9 cellular contexts compared by ENCODE assay signal in genomic region chr5:159120446-159120845, GRCh38. TPM values are rescaled to one million over a fixed set of nuclear protein-coding genes. Genes with fewer than 3 reads are reported as not detected.
DNase-seq lines count a peak whose midpoint lies in the region; ATAC-seq and TF ChIP-seq lines count a peak whose summit lies in the region.
"Had no signal": no experiment of that assay in that cellular context is flagged by ENCODE, and none has a peak within 500 bp of the region (broad histone marks: within the 10 kb centered on the region; RNA-seq: fewer than 3 reads in every experiment).

No MANE protein-coding gene starts in this region.

- H3K79me2 ChIP-seq in DND-41 (ENCODE audit: insufficient read depth, low read length), result no peaks in the 10 kb centered on the region

- H3K4me3 Mint-ChIP-seq in T-cell, result peak overlapping the region; percentile 60 to 69 (median 63)

- H3K4me3 ChIP-seq in DND-41 (ENCODE audit: low read depth in 1 of 2, low read length in 2 of 2), result peak overlapping the region; percentile 9 to 51; a peak in 3 of 4 replicates
- H3K4me3 ChIP-seq in colonic mucosa, result no peak overlapping the region

- peak overlapping the region; percentile 65 for H3K4me2 ChIP-seq in DND-41 (ENCODE audit: insufficient read depth, low read length)

- no peaks in the 10 kb centered on the region for H4K20me1 ChIP-seq in DND-41 (ENCODE audit: insufficient read depth, low read length)

- H3K4me1 ChIP-seq in DND-41 (ENCODE audit: insufficient read depth, low read length) (peaks cover 20% of the 10 kb centered on the region), colonic mucosa (no peaks in the 10 kb centered on the region)

- H3K27ac Mint-ChIP-seq in T-cell, result peak overlapping the region; percentile 92 to 96

- H3K9ac ChIP-seq in DND-41 (ENCODE audit: low read depth, low read length) (peak overlapping the region; percentile 56), colonic mucosa (ENCODE audit: low read depth in 2 of 2, low read length in 2 of 2) (no peak overlapping the region)

- H3K27me3 ChIP-seq in DND-41 (ENCODE audit: insufficient read depth, low read length, poor library complexity), result no peaks in the 10 kb centered on the region
- no peaks in the 10 kb centered on the region for H3K27me3 ChIP-seq in colonic mucosa

- DNase-seq in DND-41 (peak; percentile 30), T-cell (no peak), myocyte (ENCODE audit: low read depth) (peak; percentile 28), colonic mucosa (no peak), NK-92 (lab: John Stamatoyannopoulos, UW; ENCODE audit: unreplicated experiment) (no peak)
- DNase-seq: NCI-H1694 treated with DMSO at 0.1 percent for 48 hours had no signal

- H3K36me3 Mint-ChIP-seq in T-cell, result peaks cover 4% of the 10 kb centered on the region

- H3K27ac ChIP-seq in DND-41 (ENCODE audit: low read length) (peak overlapping the region; percentile 92), colonic mucosa (no peak overlapping the region)

- CTCF ChIA-PET in T-cell (lab: Charles Lee), result interaction anchor here (0.6 to 1.9 kb wide), 7 partner anchors 9 to 1130 kb away, joined by 3 to 8 read pairs (median 5); no protein-coding TSS in a partner anchor

- H3K9me3 ChIP-seq in DND-41 (ENCODE audit: insufficient read depth, low read length, severe bottlenecking), result peaks cover 8% of the 10 kb centered on the region
- H3K9me3 ChIP-seq in colonic mucosa, result no peaks in the 10 kb centered on the region

- H3K27me3 Mint-ChIP-seq in T-cell, result no peaks in the 10 kb centered on the region

- peaks cover 21 to 23% (median 22%) of the 10 kb centered on the region in 3 donors for H3K4me1 Mint-ChIP-seq in T-cell

- POLR2A ChIA-PET in T-cell (lab: Charles Lee), result interaction anchor here in 1 of 2 donors (0.7 kb wide), 1 partner anchor 425 kb away, joined by 3 read pairs; no protein-coding TSS in a partner anchor

- peaks cover 4 to 12% (median 6%) of the 10 kb centered on the region in 3 donors for H3K9me3 Mint-ChIP-seq in T-cell

- intact Hi-C loops in colonic mucosa (cut with DNase I), result no loop called here

- peak; percentile 94 for ATAC-seq in DND-41 (ENCODE audit: insufficient read depth, low read depth)
- ATAC-seq in GM21390 (IDR thresholded peaks at IDR 0.05; ENCODE audit: unreplicated experiment), result peak; percentile 74
- peak; percentile 94 to 99 (median 95) for ATAC-seq in T-cell (replicated peaks in 1 of 4)
- no peak for ATAC-seq in HG03439 (IDR thresholded peaks at IDR 0.05; ENCODE audit: unreplicated experiment)
- no peak for ATAC-seq in GM18517 (IDR thresholded peaks at IDR 0.05; ENCODE audit: unreplicated experiment)

- H3K36me3 ChIP-seq in DND-41 (ENCODE audit: insufficient read depth, low read length) (no peaks in the 10 kb centered on the region), colonic mucosa (no peaks in the 10 kb centered on the region)

- peak overlapping the region; percentile 88 for H2AFZ ChIP-seq in DND-41 (ENCODE audit: low read depth, low read length)

- TF ChIP-seq CTCF in DND-41 (IDR thresholded peaks at IDR 0.05; ENCODE audit: borderline replicate concordance, extremely low read depth, low read length, poor library complexity, severe bottlenecking), result no peak
- TF ChIP-seq CTCF in colonic mucosa (IDR thresholded peaks at IDR 0.05), result no peak

RNA-seq across cellular contexts. Expression of gene EBF1, which starts 20.7 kb away (rescaled TPM):
- total RNA-seq in T-cell (1 to 10 TPM in 3 of 5 donors, under 1 TPM in 2; 0.38 to 4.2 (median 1.4) TPM), myocyte (4.9 and 5.5 TPM in 2 replicates), colonic mucosa (1 to 10 TPM; 1.5 to 4.8 TPM)
- 7.0 TPM for polyA plus RNA-seq in myocyte (2012)

Comparison
In these comparisons a context has a peak if more than half of its experiments do, and no peak if none do; other contexts are left out.
1. ATAC-seq: peak in DND-41 (single experiment), GM21390 (single experiment) and T-cell (4 of 4); none in HG03439 (single experiment) and GM18517 (single experiment).
2. DNase-seq: peak in DND-41 (single experiment) and myocyte (single experiment); none in T-cell (0 of 34), colonic mucosa (single experiment) and NK-92 (single experiment).